In the genomic region with DNA sequence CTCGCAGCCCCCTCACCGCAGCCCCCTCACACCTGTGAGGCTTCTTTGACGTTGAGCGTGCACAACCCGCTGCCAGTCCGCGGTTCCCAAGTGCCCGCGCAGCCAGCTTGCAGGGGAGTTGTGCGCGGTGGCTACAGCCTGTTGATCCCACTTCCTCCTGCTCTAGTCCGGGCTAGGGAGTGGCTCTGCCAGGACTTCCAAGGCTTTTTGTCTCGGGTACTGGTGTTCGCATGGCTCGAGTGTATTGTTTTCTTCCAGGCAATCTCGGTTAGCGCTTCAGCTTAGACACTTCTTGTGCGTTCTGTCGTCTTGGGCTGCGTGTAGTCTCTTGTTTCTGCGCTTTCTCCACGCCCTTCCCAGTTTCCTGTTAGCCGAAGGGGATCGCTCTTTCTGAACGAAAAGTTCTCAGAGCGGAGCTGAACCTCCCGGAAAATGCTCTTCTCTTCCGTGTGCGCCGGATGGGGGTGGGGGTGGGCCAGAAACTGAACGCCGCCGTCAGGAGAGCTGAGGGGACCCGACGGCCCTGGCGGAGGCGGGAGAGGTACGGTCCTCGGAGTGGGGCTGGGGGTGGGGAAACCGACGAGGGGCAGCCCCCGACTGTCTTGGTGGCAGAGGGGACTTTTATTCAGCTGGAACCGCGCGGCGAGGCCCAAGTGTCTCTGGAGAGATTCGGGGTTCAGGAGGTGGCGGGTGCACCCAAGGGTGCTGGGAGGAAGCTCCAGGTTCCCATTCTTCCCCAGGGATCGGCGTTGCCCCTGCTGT, we compare ENCODE assay signal across 8 cellular contexts. TPM values are rescaled to one million over a fixed set of nuclear protein-coding genes. Genes with fewer than 3 reads are reported as not detected.
A peak's percentile ranks its signal among the peaks of the same experiment; 100 is the strongest.
DNase-seq lines count a peak whose midpoint lies in the region; ATAC-seq and TF ChIP-seq lines count a peak whose summit lies in the region.

No MANE protein-coding gene starts in this region.

- no peak for TF ChIP-seq RAD21 in neural cell (conservative IDR thresholded peaks at IDR 0.05)

- no peaks in the 10 kb centered on the region for H3K9me3 Mint-ChIP-seq in activated T-helper 17 cell treated with anti-CD3 and anti-CD28 coated beads, Interleukin-2, amount 50 U/mL, for 72 hours

- no peaks in the 10 kb centered on the region for H3K36me3 ChIP-seq in neural cell (ENCODE audit: insufficient read depth, low read length)
- no peaks in the 10 kb centered on the region for H3K36me3 ChIP-seq in vagina

- no peaks in the 10 kb centered on the region for H3K9me2 ChIP-seq in neural cell (ENCODE audit: insufficient read depth, low read length)

- peak overlapping the region; percentile 73 for H3K27ac Mint-ChIP-seq in activated T-helper 17 cell treated with anti-CD3 and anti-CD28 coated beads, Interleukin-2, amount 50 U/mL, for 72 hours

- H3F3A ChIP-seq in neural cell (ENCODE audit: insufficient read depth, low read length, poor library complexity, severe bottlenecking): no peaks in the 10 kb centered on the region

- H3K27me3 Mint-ChIP-seq in activated T-helper 17 cell treated with anti-CD3 and anti-CD28 coated beads, Interleukin-2, amount 50 U/mL, for 72 hours: no peaks in the 10 kb centered on the region

- TF ChIP-seq CTCF in GM12865 (IDR thresholded peaks at IDR 0.05; ENCODE audit: insufficient read depth, low read depth, low read length, missing control alignments): no peak
- no peak for TF ChIP-seq CTCF in fibroblast of villous mesenchyme (IDR thresholded peaks at IDR 0.05; ENCODE audit: insufficient read depth, low read depth, low read length)
- no peak for TF ChIP-seq CTCF in neural cell (IDR thresholded peaks at IDR 0.05; ENCODE audit: poor library complexity, severe bottlenecking)
- TF ChIP-seq CTCF in vagina (IDR thresholded peaks at IDR 0.05): no peak

- H3K27ac ChIP-seq in neural cell (ENCODE audit: low read length) (no peak overlapping the region), vagina (peak overlapping the region; percentile 92)

- H3K9ac ChIP-seq in neural cell (ENCODE audit: low read length): peak overlapping the region; percentile 53

- H3K4me2 ChIP-seq in neural cell (ENCODE audit: low read length): no peak overlapping the region

- no peaks in the 10 kb centered on the region for H3K36me3 Mint-ChIP-seq in activated T-helper 17 cell treated with anti-CD3 and anti-CD28 coated beads, Interleukin-2, amount 50 U/mL, for 72 hours (ENCODE audit: low read depth)

- no peak overlapping the region for H2AFZ ChIP-seq in neural cell (ENCODE audit: low read depth, low read length)

- TF ChIP-seq POLR2A in vagina (IDR thresholded peaks at IDR 0.05): peak in 1 of 2 donors; percentile 4

- H3K9me3 ChIP-seq in neural cell (ENCODE audit: low read length) (no peaks in the 10 kb centered on the region), vagina (no peaks in the 10 kb centered on the region)

- peaks cover 4% of the 10 kb centered on the region for H3K79me2 ChIP-seq in neural cell (replicated peaks; ENCODE audit: insufficient read depth, low read length)

- no peak for TF ChIP-seq EP300 in neural cell (conservative IDR thresholded peaks at IDR 0.05; ENCODE audit: poor library complexity, severe bottlenecking)

- intact Hi-C loops in vagina (cut with DNase I): no loop called here

- peak; percentile 29 for ATAC-seq in HG03025 (IDR thresholded peaks at IDR 0.05; ENCODE audit: low FRiP score, unreplicated experiment)
- peak; percentile 29 for ATAC-seq in activated T-helper 17 cell treated with anti-CD3 and anti-CD28 coated beads, Interleukin-2, amount 50 U/mL, for 72 hours (replicated peaks)

- H4K20me1 ChIP-seq in neural cell (ENCODE audit: insufficient read depth): no peaks in the 10 kb centered on the region

- H3K4me1 Mint-ChIP-seq in activated T-helper 17 cell treated with anti-CD3 and anti-CD28 coated beads, Interleukin-2, amount 50 U/mL, for 72 hours: peaks cover 6% of the 10 kb centered on the region

- peak overlapping the region; percentile 90 for H3K4me3 Mint-ChIP-seq in activated T-helper 17 cell treated with anti-CD3 and anti-CD28 coated beads, Interleukin-2, amount 50 U/mL, for 72 hours

- peak; percentile 55 for DNase-seq in 8988T
- DNase-seq in GM12865 (ENCODE audit: low read depth): peak; percentile 60
- peak; percentile 78 for DNase-seq in NCI-H526 treated with DMSO at 0.1 percent for 48 hours (lab: John Stamatoyannopoulos, UW)
- DNase-seq in fibroblast of villous mesenchyme (ENCODE audit: low read depth): peak; percentile 78
- DNase-seq in vagina (ENCODE audit: extremely low spot score in 2 of 2): no peak

- H3K27me3 ChIP-seq in neural cell (ENCODE audit: insufficient read depth, low read depth, low read length) (peaks cover 39% of the 10 kb centered on the region), vagina (no peaks in the 10 kb centered on the region)

- H3K4me1 ChIP-seq in vagina: peaks cover 17% of the 10 kb centered on the region

- H3K4me3 ChIP-seq in GM12865 (ENCODE audit: low read depth, low read length) (peak overlapping the region; percentile 86), fibroblast of villous mesenchyme (ENCODE audit: low read depth, low read length) (peak overlapping the region; percentile 83), neural cell (ENCODE audit: low read length) (peak overlapping the region; percentile 81), vagina (peak overlapping the region; percentile 70 to 84)

TF ChIP-seq in neural cell, 6 proteins besides CTCF, POLR2A, EP300 and RAD21:
- TF ChIP-seq POLR2AphosphoS5 (IDR thresholded peaks at IDR 0.05) (no peak), MXI1 (conservative IDR thresholded peaks at IDR 0.05; ENCODE audit: poor library complexity, severe bottlenecking) (no peak), TAF1 (IDR thresholded peaks at IDR 0.05; ENCODE audit: low read depth) (no peak)
- TF ChIP-seq, protein P1, sequence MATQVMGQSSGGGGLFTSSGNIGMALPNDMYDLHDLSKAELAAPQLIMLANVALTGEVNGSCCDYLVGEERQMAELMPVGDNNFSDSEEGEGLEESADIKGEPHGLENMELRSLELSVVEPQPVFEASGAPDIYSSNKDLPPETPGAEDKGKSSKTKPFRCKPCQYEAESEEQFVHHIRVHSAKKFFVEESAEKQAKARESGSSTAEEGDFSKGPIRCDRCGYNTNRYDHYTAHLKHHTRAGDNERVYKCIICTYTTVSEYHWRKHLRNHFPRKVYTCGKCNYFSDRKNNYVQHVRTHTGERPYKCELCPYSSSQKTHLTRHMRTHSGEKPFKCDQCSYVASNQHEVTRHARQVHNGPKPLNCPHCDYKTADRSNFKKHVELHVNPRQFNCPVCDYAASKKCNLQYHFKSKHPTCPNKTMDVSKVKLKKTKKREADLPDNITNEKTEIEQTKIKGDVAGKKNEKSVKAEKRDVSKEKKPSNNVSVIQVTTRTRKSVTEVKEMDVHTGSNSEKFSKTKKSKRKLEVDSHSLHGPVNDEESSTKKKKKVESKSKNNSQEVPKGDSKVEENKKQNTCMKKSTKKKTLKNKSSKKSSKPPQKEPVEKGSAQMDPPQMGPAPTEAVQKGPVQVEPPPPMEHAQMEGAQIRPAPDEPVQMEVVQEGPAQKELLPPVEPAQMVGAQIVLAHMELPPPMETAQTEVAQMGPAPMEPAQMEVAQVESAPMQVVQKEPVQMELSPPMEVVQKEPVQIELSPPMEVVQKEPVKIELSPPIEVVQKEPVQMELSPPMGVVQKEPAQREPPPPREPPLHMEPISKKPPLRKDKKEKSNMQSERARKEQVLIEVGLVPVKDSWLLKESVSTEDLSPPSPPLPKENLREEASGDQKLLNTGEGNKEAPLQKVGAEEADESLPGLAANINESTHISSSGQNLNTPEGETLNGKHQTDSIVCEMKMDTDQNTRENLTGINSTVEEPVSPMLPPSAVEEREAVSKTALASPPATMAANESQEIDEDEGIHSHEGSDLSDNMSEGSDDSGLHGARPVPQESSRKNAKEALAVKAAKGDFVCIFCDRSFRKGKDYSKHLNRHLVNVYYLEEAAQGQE (IDR thresholded peaks at IDR 0.05; ENCODE audit: borderline replicate concordance): no peak

RNA-seq across cellular contexts. Expression of a gene that starts 0.7 kb away (rescaled TPM):
- 10 to 100 TPM; 16.6 to 17.5 TPM for total RNA-seq in activated T-helper 17 cell treated with anti-CD3 and anti-CD28 coated beads, Interleukin-2, amount 50 U/mL, for 72 hours
- total RNA-seq in fibroblast of villous mesenchyme (16.0 and 16.4 TPM in 2 replicates), vagina (29.7 TPM)
- 2.9 and 3.5 TPM in 2 replicates for polyA plus RNA-seq in neural cell
- polyA minus RNA-seq in neural cell: 12.2 and 17.9 TPM in 2 replicates

Comparison
In these comparisons a context has a peak if more than half of its experiments do, and no peak if none do; other contexts are left out.
1. DNase-seq: peak in 8988T (single experiment), GM12865 (single experiment), NCI-H526 treated with DMSO at 0.1 percent for 48 hours (single experiment) and fibroblast of villous mesenchyme (single experiment); none in vagina (0 of 2).
2. Peak in every context shown above with its lines, with median percentiles within 50 percentile points of each other: H3K4me3 ChIP-seq.